Comparison of ENCODE assay signal across 2 cellular contexts in the genomic region with DNA sequence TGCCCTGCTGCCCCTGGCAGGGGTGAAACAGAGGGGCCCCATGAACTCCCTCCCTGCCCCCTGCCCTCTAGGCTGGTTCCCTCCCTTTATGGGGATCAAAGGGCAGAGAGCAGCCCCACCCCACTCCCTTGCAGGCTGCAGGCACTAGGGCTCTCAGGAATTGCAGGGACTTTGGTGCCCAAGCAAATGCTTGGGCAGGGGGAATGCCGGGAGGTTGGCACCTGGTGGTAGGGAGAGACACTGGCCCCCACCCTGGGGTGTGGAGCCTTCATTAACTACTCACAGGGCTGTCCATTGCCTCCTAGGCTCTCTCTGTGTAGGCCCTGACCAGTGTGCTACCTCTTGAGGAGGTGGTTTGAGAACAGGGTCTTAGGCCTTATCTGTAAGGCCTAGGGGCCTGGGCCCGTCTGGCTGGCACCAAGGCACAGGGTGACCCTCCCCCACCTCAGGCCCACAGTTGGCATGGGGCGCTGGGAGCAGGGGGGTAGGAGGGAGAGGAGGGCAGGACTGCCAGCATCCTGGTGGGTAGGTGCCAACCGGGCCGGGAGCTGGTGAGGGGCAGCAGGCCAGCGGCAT.
TF ChIP-seq lines count a peak whose summit lies in the region.

No MANE protein-coding gene starts in this region.

TF ChIP-seq in HepG2, 621 proteins besides CTCF, POLR2A, EP300 and RAD21 (continues in another document):
- no peak for TF ChIP-seq ZMYM2 (CRISPR knock-in tag; IDR thresholded peaks at IDR 0.05)
- TF ChIP-seq, protein P1, sequence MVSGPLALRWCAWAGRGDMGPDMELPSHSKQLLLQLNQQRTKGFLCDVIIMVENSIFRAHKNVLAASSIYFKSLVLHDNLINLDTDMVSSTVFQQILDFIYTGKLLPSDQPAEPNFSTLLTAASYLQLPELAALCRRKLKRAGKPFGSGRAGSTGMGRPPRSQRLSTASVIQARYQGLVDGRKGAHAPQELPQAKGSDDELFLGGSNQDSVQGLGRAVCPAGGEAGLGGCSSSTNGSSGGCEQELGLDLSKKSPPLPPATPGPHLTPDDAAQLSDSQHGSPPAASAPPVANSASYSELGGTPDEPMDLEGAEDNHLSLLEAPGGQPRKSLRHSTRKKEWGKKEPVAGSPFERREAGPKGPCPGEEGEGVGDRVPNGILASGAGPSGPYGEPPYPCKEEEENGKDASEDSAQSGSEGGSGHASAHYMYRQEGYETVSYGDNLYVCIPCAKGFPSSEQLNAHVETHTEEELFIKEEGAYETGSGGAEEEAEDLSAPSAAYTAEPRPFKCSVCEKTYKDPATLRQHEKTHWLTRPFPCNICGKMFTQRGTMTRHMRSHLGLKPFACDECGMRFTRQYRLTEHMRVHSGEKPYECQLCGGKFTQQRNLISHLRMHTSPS (CRISPR knock-in tag; IDR thresholded peaks at IDR 0.05; ENCODE audit: low read depth) = peak; percentile 98
- no peak for TF ChIP-seq FIP1L1 (IDR thresholded peaks at IDR 0.05; ENCODE audit: borderline replicate concordance, insufficient read depth, low read depth, low read length)
- TF ChIP-seq, protein P2, sequence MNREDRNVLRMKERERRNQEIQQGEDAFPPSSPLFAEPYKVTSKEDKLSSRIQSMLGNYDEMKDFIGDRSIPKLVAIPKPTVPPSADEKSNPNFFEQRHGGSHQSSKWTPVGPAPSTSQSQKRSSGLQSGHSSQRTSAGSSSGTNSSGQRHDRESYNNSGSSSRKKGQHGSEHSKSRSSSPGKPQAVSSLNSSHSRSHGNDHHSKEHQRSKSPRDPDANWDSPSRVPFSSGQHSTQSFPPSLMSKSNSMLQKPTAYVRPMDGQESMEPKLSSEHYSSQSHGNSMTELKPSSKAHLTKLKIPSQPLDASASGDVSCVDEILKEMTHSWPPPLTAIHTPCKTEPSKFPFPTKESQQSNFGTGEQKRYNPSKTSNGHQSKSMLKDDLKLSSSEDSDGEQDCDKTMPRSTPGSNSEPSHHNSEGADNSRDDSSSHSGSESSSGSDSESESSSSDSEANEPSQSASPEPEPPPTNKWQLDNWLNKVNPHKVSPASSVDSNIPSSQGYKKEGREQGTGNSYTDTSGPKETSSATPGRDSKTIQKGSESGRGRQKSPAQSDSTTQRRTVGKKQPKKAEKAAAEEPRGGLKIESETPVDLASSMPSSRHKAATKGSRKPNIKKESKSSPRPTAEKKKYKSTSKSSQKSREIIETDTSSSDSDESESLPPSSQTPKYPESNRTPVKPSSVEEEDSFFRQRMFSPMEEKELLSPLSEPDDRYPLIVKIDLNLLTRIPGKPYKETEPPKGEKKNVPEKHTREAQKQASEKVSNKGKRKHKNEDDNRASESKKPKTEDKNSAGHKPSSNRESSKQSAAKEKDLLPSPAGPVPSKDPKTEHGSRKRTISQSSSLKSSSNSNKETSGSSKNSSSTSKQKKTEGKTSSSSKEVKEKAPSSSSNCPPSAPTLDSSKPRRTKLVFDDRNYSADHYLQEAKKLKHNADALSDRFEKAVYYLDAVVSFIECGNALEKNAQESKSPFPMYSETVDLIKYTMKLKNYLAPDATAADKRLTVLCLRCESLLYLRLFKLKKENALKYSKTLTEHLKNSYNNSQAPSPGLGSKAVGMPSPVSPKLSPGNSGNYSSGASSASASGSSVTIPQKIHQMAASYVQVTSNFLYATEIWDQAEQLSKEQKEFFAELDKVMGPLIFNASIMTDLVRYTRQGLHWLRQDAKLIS (CRISPR knock-in tag; IDR thresholded peaks at IDR 0.05) = no peak
- TF ChIP-seq NAIF1 (CRISPR knock-in tag; IDR thresholded peaks at IDR 0.05; ENCODE audit: borderline replicate concordance) = no peak
- 0 out of 2 replicates have a peak, but pooled peaks have one; percentile 24 for TF ChIP-seq RXRA (CRISPR knock-in tag; IDR thresholded peaks at IDR 0.05)
- TF ChIP-seq, protein P3, sequence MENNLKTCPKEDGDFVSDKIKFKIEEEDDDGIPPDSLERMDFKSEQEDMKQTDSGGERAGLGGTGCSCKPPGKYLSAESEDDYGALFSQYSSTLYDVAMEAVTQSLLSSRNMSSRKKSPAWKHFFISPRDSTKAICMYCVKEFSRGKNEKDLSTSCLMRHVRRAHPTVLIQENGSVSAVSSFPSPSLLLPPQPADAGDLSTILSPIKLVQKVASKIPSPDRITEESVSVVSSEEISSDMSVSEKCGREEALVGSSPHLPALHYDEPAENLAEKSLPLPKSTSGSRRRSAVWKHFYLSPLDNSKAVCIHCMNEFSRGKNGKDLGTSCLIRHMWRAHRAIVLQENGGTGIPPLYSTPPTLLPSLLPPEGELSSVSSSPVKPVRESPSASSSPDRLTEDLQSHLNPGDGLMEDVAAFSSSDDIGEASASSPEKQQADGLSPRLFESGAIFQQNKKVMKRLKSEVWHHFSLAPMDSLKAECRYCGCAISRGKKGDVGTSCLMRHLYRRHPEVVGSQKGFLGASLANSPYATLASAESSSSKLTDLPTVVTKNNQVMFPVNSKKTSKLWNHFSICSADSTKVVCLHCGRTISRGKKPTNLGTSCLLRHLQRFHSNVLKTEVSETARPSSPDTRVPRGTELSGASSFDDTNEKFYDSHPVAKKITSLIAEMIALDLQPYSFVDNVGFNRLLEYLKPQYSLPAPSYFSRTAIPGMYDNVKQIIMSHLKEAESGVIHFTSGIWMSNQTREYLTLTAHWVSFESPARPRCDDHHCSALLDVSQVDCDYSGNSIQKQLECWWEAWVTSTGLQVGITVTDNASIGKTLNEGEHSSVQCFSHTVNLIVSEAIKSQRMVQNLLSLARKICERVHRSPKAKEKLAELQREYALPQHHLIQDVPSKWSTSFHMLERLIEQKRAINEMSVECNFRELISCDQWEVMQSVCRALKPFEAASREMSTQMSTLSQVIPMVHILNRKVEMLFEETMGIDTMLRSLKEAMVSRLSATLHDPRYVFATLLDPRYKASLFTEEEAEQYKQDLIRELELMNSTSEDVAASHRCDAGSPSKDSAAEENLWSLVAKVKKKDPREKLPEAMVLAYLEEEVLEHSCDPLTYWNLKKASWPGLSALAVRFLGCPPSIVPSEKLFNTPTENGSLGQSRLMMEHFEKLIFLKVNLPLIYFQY (CRISPR knock-in tag; IDR thresholded peaks at IDR 0.05; ENCODE audit: borderline replicate concordance) = 0 out of 2 replicates have a peak, but pooled peaks have one; percentile 30
- peak; percentile 98 for TF ChIP-seq ZSCAN25 (CRISPR knock-in tag; IDR thresholded peaks at IDR 0.05)
- TF ChIP-seq HNF4A (CRISPR knock-in tag; IDR thresholded peaks at IDR 0.05) = peak; percentile 86
- TF ChIP-seq MTA1 (CRISPR knock-in tag; IDR thresholded peaks at IDR 0.05; ENCODE audit: borderline replicate concordance) = peak; percentile 15; the same call in 1 of the 2 replicates
- TF ChIP-seq ZNF589 (CRISPR knock-in tag; conservative IDR thresholded peaks at IDR 0.05) = no peak
- TF ChIP-seq NCOR1 (IDR thresholded peaks at IDR 0.05; ENCODE audit: borderline replicate concordance, low read length) = peak; percentile 34; the same call in 1 of the 2 replicates
- TF ChIP-seq STAT5B (CRISPR knock-in tag; IDR thresholded peaks at IDR 0.05) = no peak
- no peak for TF ChIP-seq ELF3 (CRISPR knock-in tag; IDR thresholded peaks at IDR 0.05)
- no peak for TF ChIP-seq NKX3-1 (CRISPR knock-in tag; IDR thresholded peaks at IDR 0.05)
- peak; percentile 98 for TF ChIP-seq HNRNPL (IDR thresholded peaks at IDR 0.05; ENCODE audit: low read depth, low read length)
- TF ChIP-seq RBM22 (optimal IDR thresholded peaks at IDR 0.05; ENCODE audit: low read length) = peak; percentile 46
- peak; percentile 44; the same call in 1 of the 2 replicates for TF ChIP-seq RBFOX2 (IDR thresholded peaks at IDR 0.05; ENCODE audit: low read depth, low read length)
- no peak for TF ChIP-seq GZF1 (CRISPR knock-in tag; IDR thresholded peaks at IDR 0.05)
- TF ChIP-seq SALL1 (CRISPR knock-in tag; IDR thresholded peaks at IDR 0.05) = peak; percentile 47
- no peak for TF ChIP-seq TBP (CRISPR knock-in tag; IDR thresholded peaks at IDR 0.05)
- no peak for TF ChIP-seq EHMT2 (IDR thresholded peaks at IDR 0.05; ENCODE audit: borderline replicate concordance, low read depth, low read length)

TF ChIP-seq in SK-N-SH treated with all-trans-retinoic acid at 6 μM for 48 hours, 23 proteins besides CTCF, POLR2A, EP300 and RAD21:
- no peak for TF ChIP-seq SNAI2 (CRISPR knock-in tag; IDR thresholded peaks at IDR 0.05)
- no peak for TF ChIP-seq ZNF8 (CRISPR knock-in tag; IDR thresholded peaks at IDR 0.05)
- TF ChIP-seq, protein P4, sequence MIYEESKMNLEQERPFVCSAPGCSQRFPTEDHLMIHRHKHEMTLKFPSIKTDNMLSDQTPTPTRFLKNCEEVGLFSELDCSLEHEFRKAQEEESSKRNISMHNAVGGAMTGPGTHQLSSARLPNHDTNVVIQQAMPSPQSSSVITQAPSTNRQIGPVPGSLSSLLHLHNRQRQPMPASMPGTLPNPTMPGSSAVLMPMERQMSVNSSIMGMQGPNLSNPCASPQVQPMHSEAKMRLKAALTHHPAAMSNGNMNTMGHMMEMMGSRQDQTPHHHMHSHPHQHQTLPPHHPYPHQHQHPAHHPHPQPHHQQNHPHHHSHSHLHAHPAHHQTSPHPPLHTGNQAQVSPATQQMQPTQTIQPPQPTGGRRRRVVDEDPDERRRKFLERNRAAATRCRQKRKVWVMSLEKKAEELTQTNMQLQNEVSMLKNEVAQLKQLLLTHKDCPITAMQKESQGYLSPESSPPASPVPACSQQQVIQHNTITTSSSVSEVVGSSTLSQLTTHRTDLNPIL (CRISPR knock-in tag; IDR thresholded peaks at IDR 0.05; ENCODE audit: low read depth) = no peak
- no peak for TF ChIP-seq ZC3H10 (CRISPR knock-in tag; IDR thresholded peaks at IDR 0.05)
- TF ChIP-seq, protein P5, sequence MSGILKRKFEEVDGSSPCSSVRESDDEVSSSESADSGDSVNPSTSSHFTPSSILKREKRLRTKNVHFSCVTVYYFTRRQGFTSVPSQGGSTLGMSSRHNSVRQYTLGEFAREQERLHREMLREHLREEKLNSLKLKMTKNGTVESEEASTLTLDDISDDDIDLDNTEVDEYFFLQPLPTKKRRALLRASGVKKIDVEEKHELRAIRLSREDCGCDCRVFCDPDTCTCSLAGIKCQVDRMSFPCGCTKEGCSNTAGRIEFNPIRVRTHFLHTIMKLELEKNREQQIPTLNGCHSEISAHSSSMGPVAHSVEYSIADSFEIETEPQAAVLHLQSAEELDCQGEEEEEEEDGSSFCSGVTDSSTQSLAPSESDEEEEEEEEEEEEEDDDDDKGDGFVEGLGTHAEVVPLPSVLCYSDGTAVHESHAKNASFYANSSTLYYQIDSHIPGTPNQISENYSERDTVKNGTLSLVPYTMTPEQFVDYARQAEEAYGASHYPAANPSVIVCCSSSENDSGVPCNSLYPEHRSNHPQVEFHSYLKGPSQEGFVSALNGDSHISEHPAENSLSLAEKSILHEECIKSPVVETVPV (CRISPR knock-in tag; IDR thresholded peaks at IDR 0.05) = no peak
- TF ChIP-seq, protein P6, sequence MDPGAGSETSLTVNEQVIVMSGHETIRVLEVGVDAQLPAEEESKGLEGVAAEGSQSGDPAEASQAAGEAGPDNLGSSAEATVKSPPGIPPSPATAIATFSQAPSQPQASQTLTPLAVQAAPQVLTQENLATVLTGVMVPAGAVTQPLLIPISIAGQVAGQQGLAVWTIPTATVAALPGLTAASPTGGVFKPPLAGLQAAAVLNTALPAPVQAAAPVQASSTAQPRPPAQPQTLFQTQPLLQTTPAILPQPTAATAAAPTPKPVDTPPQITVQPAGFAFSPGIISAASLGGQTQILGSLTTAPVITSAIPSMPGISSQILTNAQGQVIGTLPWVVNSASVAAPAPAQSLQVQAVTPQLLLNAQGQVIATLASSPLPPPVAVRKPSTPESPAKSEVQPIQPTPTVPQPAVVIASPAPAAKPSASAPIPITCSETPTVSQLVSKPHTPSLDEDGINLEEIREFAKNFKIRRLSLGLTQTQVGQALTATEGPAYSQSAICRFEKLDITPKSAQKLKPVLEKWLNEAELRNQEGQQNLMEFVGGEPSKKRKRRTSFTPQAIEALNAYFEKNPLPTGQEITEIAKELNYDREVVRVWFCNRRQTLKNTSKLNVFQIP (CRISPR knock-in tag; IDR thresholded peaks at IDR 0.05; ENCODE audit: borderline replicate concordance, low read depth) = no peak
- no peak for TF ChIP-seq ZNF565 (CRISPR knock-in tag; conservative IDR thresholded peaks at IDR 0.05; ENCODE audit: low read depth)
- TF ChIP-seq TCF4 (CRISPR knock-in tag; IDR thresholded peaks at IDR 0.05; ENCODE audit: borderline replicate concordance) = no peak
- no peak for TF ChIP-seq ZNF70 (CRISPR knock-in tag; IDR thresholded peaks at IDR 0.05)
- no peak for TF ChIP-seq PPARA (CRISPR knock-in tag; IDR thresholded peaks at IDR 0.05; ENCODE audit: borderline replicate concordance)
- TF ChIP-seq ISL1 (CRISPR knock-in tag; IDR thresholded peaks at IDR 0.05) = no peak
